8 cellular contexts compared by ENCODE assay signal in genomic region chr7:113118074-113118959, GRCh38. TPM values are rescaled to one million over a fixed set of nuclear protein-coding genes. Genes with fewer than 3 reads are reported as not detected.
DNase-seq lines count a peak whose midpoint lies in the region; ATAC-seq and TF ChIP-seq lines count a peak whose summit lies in the region.

TSS of gene SMIM30 (minus strand) at chr7:113118554. CDS start at chr7:113117578, 976 bp downstream.

- H3K27me3 ChIP-seq in adipocyte (replicated peaks; ENCODE audit: control insufficient read depth, insufficient read depth, low read length), result no peaks in the 10 kb centered on the region
- H3K27me3 ChIP-seq in heart left ventricle, result no peaks in the 10 kb centered on the region
- H3K27me3 ChIP-seq in upper lobe of left lung, result no peaks in the 10 kb centered on the region

- H3K36me3 ChIP-seq in adipocyte (ENCODE audit: control insufficient read depth, insufficient read depth, low read length, severe bottlenecking), result no peaks in the 10 kb centered on the region
- H3K36me3 ChIP-seq in heart left ventricle, result peaks cover 0 to 21% (median 0%) of the 10 kb centered on the region in 9 donors
- peaks cover 0 to 4% (median 0%) of the 10 kb centered on the region in 4 donors for H3K36me3 ChIP-seq in upper lobe of left lung

- WGBS in heart left ventricle, 4 donors, result 0 to 1% (median 1%) methylated on average over 35 of the region's 35 CpGs
- WGBS in upper lobe of left lung, 2 donors, result 0 to 1% methylated on average over 35 of the region's 35 CpGs

- H3K4me1 ChIP-seq in adipocyte (ENCODE audit: control insufficient read depth, insufficient read depth, low read length), result peaks cover 9% of the 10 kb centered on the region
- peaks cover 0 to 30% (median 9%) of the 10 kb centered on the region in 12 donors for H3K4me1 ChIP-seq in heart left ventricle
- peaks cover 0 to 13% (median 10%) of the 10 kb centered on the region in 4 donors for H3K4me1 ChIP-seq in upper lobe of left lung

- intact Hi-C loops in heart left ventricle (cut with DNase I) (loop anchor here in 8 of 10 donors (5.0 to 10.0 kb wide), 7 partner anchors 174 to 671 kb away; a partner anchor contains a TSS), posterior cingulate gyrus (cut with DNase I) (loop anchor here (10.0 kb wide), 1 partner anchor 174 kb away; no protein-coding TSS in a partner anchor)

- TF ChIP-seq POLR2A in heart left ventricle (IDR thresholded peaks at IDR 0.05) (peak; percentile 50 to 96), upper lobe of left lung (IDR thresholded peaks at IDR 0.05) (peak in 3 of 4 donors; percentile 26 to 92 (median 82))

- H3K4me3 ChIP-seq in GM12865 (ENCODE audit: low read depth, low read length) (peak within 1 kb of the TSS; percentile 83), adipocyte (ENCODE audit: low read length) (peak within 1 kb of the TSS; percentile 95), heart left ventricle (peak within 1 kb of the TSS; percentile 33 to 79 (median 66)), upper lobe of left lung (peak within 1 kb of the TSS; percentile 50 to 71 (median 60))

- no peak for TF ChIP-seq EP300 in upper lobe of left lung (IDR thresholded peaks at IDR 0.05)

- ATAC-seq in HG02763 (IDR thresholded peaks at IDR 0.05; ENCODE audit: unreplicated experiment), result peak; percentile 100
- ATAC-seq in heart left ventricle, result peak; percentile 100
- peak; percentile 98 to 100 for ATAC-seq in upper lobe of left lung (ENCODE audit: low FRiP score in 2 of 2)

- H3K27ac ChIP-seq in heart left ventricle (peak within 1 kb of the TSS; percentile 69 to 91 (median 80)), upper lobe of left lung (peak within 1 kb of the TSS; percentile 48 to 84 (median 66))

- TF ChIP-seq CTCF in GM12865 (IDR thresholded peaks at IDR 0.05; ENCODE audit: insufficient read depth, low read depth, low read length, missing control alignments) (no peak), heart left ventricle (IDR thresholded peaks at IDR 0.05) (no peak), upper lobe of left lung (IDR thresholded peaks at IDR 0.05) (no peak)

- peak; percentile 94 for DNase-seq in GM12865 (ENCODE audit: low read depth)
- DNase-seq in NCI-H1436 (lab: John Stamatoyannopoulos, UW), result peak; percentile 86
- peak; percentile 77 for DNase-seq in T follicular helper cell (ENCODE audit: low read depth)
- DNase-seq in adipocyte (ENCODE audit: low read depth), result peak; percentile 96
- peak; percentile 94 to 96 (median 95) for DNase-seq in heart left ventricle
- DNase-seq in posterior cingulate gyrus, result peak; percentile 86 to 99 (median 92)
- peak; percentile 90 to 96 for DNase-seq in upper lobe of left lung

- H3K9me3 ChIP-seq in adipocyte (ENCODE audit: control insufficient read depth, low read length), result no peaks in the 10 kb centered on the region
- no peaks in the 10 kb centered on the region for H3K9me3 ChIP-seq in heart left ventricle
- no peaks in the 10 kb centered on the region for H3K9me3 ChIP-seq in upper lobe of left lung

- peak within 1 kb of the TSS; percentile 88 for H3K9ac ChIP-seq in adipocyte (ENCODE audit: low read length)

RNA-seq across cellular contexts. Expression of gene SMIM30, which starts in this region (rescaled TPM):
- total RNA-seq in heart left ventricle, result 100 to 1,000 TPM in 6 of 9 donors, 10 to 100 TPM in 3; 72.4 to 180 (median 137) TPM
- polyA plus RNA-seq in heart left ventricle, result 100 to 1,000 TPM in 1 of 2 donors, 10 to 100 TPM in 1; 83.8 to 378 TPM
- 10 to 100 TPM in 5 of 6 donors, 1 to 10 TPM in 1; 8.4 to 48.8 (median 34.9) TPM for total RNA-seq in upper lobe of left lung

Comparison
In these comparisons a context has a peak if more than half of its experiments do, and no peak if none do; other contexts are left out.
1. Peak in every context shown above with its lines: DNase-seq, ATAC-seq, H3K4me3 ChIP-seq and H3K27ac ChIP-seq.